8 cellular contexts compared by ENCODE assay signal in the genomic region with DNA sequence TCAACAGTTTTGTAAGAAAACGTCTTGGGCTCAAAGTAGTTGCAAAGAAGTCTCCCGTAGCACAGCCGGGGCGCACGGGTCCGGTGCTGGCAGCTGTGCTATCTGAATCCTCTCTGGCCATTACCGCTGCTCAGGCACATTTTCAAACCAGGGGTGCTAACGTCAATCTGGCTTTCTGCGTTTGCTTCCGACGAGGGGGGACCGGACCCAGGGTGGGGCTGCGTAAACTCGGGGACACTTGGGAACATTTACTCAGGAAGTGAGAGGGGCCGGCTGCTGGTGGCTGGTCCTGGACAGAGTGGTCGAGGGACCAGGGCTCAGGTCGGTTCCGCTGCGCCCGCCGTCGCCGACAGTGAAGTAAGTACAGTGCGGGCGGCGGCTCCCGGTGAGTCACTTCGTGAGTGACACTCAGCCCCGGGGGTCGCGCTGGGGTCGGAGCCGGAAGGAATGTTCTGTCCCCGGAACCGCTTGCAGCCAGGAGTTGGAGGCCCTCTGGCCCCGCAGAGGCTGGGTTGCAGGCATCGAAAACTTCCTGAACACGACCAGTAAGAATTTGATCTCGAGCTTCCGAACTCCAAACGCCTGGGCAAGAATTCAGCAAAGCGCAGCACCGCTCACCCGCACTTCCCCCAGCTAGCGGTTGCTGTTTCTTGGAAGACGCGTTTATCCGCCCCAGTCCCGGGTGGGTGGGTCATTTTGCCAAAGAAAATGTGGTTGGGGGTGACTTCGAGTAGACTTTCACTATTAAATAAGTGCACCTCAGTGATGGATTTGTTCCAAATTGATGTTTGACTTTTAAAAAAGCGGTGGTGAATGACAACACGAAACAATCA. TPM values are rescaled to one million over a fixed set of nuclear protein-coding genes. Genes with fewer than 3 reads are reported as not detected.
A peak's percentile ranks its signal among the peaks of the same experiment; 100 is the strongest.
DNase-seq lines count a peak whose midpoint lies in the region; ATAC-seq and TF ChIP-seq lines count a peak whose summit lies in the region.

No MANE protein-coding gene starts in this region.

- no peak for ATAC-seq in GM21390 (IDR thresholded peaks at IDR 0.05; ENCODE audit: unreplicated experiment)

- no peak overlapping the region for H3K9ac ChIP-seq in endodermal cell (ENCODE audit: extremely low read depth, low read length, poor library complexity, severe bottlenecking)

- POLR2A ChIA-PET in activated CD4-positive, alpha-beta T cell treated with anti-CD3 and anti-CD28 coated beads, Interleukin-2, amount 10 ng/mL, durations not matched to agents 7 days and 5 days (lab: Charles Lee): interaction anchor here (0.7 kb wide), 1 partner anchor 207 kb away, joined by 4 read pairs; no protein-coding TSS in a partner anchor

- CTCF ChIA-PET in activated CD4-positive, alpha-beta T cell treated with anti-CD3 and anti-CD28 coated beads, Interleukin-2, amount 10 ng/mL, durations not matched to agents 7 days and 5 days (lab: Charles Lee): interaction anchor here (0.6 to 4.2 kb wide), 4 partner anchors 28 to 1260 kb away, joined by 3 to 9 read pairs (median 4); no protein-coding TSS in a partner anchor

- DNase-seq in H7 (peak; percentile 68), endodermal cell (peak; percentile 89), Ammon's horn (ENCODE audit: low spot score) (no peak), mucosa of gallbladder (ENCODE audit: low spot score) (no peak), GM19240 (ENCODE audit: insufficient read length, low spot score) (no peak)
- peak; percentile 37 for DNase-seq in activated CD4-positive, alpha-beta T cell treated with anti-CD3 and anti-CD28 coated beads, Interleukin-2, amount 10 ng/mL, durations not matched to agents 7 days and 5 days

- H3K4me3 ChIP-seq in H7 (ENCODE audit: insufficient read depth, low read depth, low read length) (peak overlapping the region; percentile 31), endodermal cell (ENCODE audit: low read length) (peak overlapping the region; percentile 77)

- H3K27ac Mint-ChIP-seq in activated CD4-positive, alpha-beta T cell treated with anti-CD3 and anti-CD28 coated beads, Interleukin-2, amount 10 ng/mL, durations not matched to agents 7 days and 5 days: no peak overlapping the region
- H3K27ac Mint-ChIP-seq in endodermal cell (no peak overlapping the region), nephron (peak overlapping the region in 1 of 3 experiments; percentile 71)

- H3K9me3 ChIP-seq in endodermal cell (ENCODE audit: control insufficient read depth, low read length): no peaks in the 10 kb centered on the region

- H3K27ac ChIP-seq in endodermal cell (ENCODE audit: low read depth, low read length): no peak overlapping the region

- no peaks in the 10 kb centered on the region for H3K4me1 ChIP-seq in endodermal cell (ENCODE audit: control insufficient read depth, insufficient read depth, low read length)

- peaks cover 49% of the 10 kb centered on the region for H3K27me3 Mint-ChIP-seq in activated CD4-positive, alpha-beta T cell treated with anti-CD3 and anti-CD28 coated beads, Interleukin-2, amount 10 ng/mL, durations not matched to agents 7 days and 5 days
- H3K27me3 Mint-ChIP-seq in endodermal cell (ENCODE audit: insufficient read depth) (peaks cover 84% of the 10 kb centered on the region), nephron (ENCODE audit: low read depth) (peaks cover 89% of the 10 kb centered on the region)

- TF ChIP-seq CTCF in endodermal cell (conservative IDR thresholded peaks at IDR 0.05): no peak
- TF ChIP-seq CTCF in nephron (IDR thresholded peaks at IDR 0.05; ENCODE audit: unreplicated experiment in 3 of 3): no peak

- WGBS in endodermal cell (ENCODE audit: insufficient coverage in 1 of 2, insufficient read length in 1 of 2), 2 experiments: 1 to 2% methylated on average over 18 to 52 of the region's 52 CpGs

- H3K36me3 Mint-ChIP-seq in activated CD4-positive, alpha-beta T cell treated with anti-CD3 and anti-CD28 coated beads, Interleukin-2, amount 10 ng/mL, durations not matched to agents 7 days and 5 days (ENCODE audit: low read depth): peaks cover 7% of the 10 kb centered on the region
- H3K36me3 Mint-ChIP-seq in endodermal cell (ENCODE audit: low read depth) (no peaks in the 10 kb centered on the region), nephron (ENCODE audit: low read depth) (no peaks in the 10 kb centered on the region)

- peak overlapping the region; percentile 91 for H3K4me3 Mint-ChIP-seq in activated CD4-positive, alpha-beta T cell treated with anti-CD3 and anti-CD28 coated beads, Interleukin-2, amount 10 ng/mL, durations not matched to agents 7 days and 5 days
- H3K4me3 Mint-ChIP-seq in endodermal cell (peak overlapping the region; percentile 65), nephron (peak overlapping the region; percentile 85 to 87 (median 85))

- H3K36me3 ChIP-seq in H7 (replicated peaks; ENCODE audit: control insufficient read depth, insufficient read depth, low read length): no peaks in the 10 kb centered on the region
- H3K36me3 ChIP-seq in endodermal cell (ENCODE audit: control insufficient read depth, insufficient read depth, low read length): no peaks in the 10 kb centered on the region

- H3K27me3 ChIP-seq in H7 (ENCODE audit: control insufficient read depth, insufficient read depth, low read length): peaks cover 91% of the 10 kb centered on the region
- H3K27me3 ChIP-seq in endodermal cell (ENCODE audit: control insufficient read depth, insufficient read depth, low read length, poor library complexity, severe bottlenecking): peaks cover 77% of the 10 kb centered on the region

- peaks cover 58% of the 10 kb centered on the region for H3K4me1 Mint-ChIP-seq in activated CD4-positive, alpha-beta T cell treated with anti-CD3 and anti-CD28 coated beads, Interleukin-2, amount 10 ng/mL, durations not matched to agents 7 days and 5 days
- H3K4me1 Mint-ChIP-seq in endodermal cell (peaks cover 39% of the 10 kb centered on the region), nephron (peaks cover 50% of the 10 kb centered on the region)

- no peaks in the 10 kb centered on the region for H3K9me3 Mint-ChIP-seq in activated CD4-positive, alpha-beta T cell treated with anti-CD3 and anti-CD28 coated beads, Interleukin-2, amount 10 ng/mL, durations not matched to agents 7 days and 5 days
- no peaks in the 10 kb centered on the region for H3K9me3 Mint-ChIP-seq in endodermal cell
- H3K9me3 Mint-ChIP-seq in nephron: no peaks in the 10 kb centered on the region

RNA-seq across cellular contexts. Expression of gene HS3ST3B1, which starts 1.4 kb away (rescaled TPM):
- total RNA-seq in H7 (2014; rRNA removed; shearing (Covaris generic)): 3.8 and 4.9 TPM in 2 replicates
- total RNA-seq in activated CD4-positive, alpha-beta T cell treated with anti-CD3 and anti-CD28 coated beads, Interleukin-2, amount 10 ng/mL, durations not matched to agents 7 days and 5 days: 10 to 100 TPM; 11.5 to 11.9 TPM
- total RNA-seq in endodermal cell (1 to 10 TPM; 5.6 to 6.9 TPM), mucosa of gallbladder (4.0 TPM)
- polyA plus RNA-seq in endodermal cell (2013, experiment 1 of 2): 8.7 TPM
- 7.3 TPM for polyA plus RNA-seq in endodermal cell (2013, experiment 2 of 2)

Comparison
In these comparisons a context has a peak if more than half of its experiments do, and no peak if none do; other contexts are left out.
1. DNase-seq: peak in H7 (single experiment), activated CD4-positive, alpha-beta T cell treated with anti-CD3 and anti-CD28 coated beads, Interleukin-2, amount 10 ng/mL, durations not matched to agents 7 days and 5 days (single experiment) and endodermal cell (single experiment); none in Ammon's horn (single experiment), mucosa of gallbladder (single experiment) and GM19240 (single experiment).
2. Peak in every context shown above with its lines, with median percentiles within 50 percentile points of each other: H3K4me3 Mint-ChIP-seq.